11 cellular contexts compared by ENCODE assay signal in genomic region chr16:28157768-28158535, GRCh38. TPM values are rescaled to one million over a fixed set of nuclear protein-coding genes. Genes with fewer than 3 reads are reported as not detected.
DNase-seq lines count a peak whose midpoint lies in the region; ATAC-seq and TF ChIP-seq lines count a peak whose summit lies in the region.
"Had no signal": no experiment of that assay in that cellular context is flagged by ENCODE, and none has a peak within 500 bp of the region (broad histone marks: within the 10 kb centered on the region; RNA-seq: fewer than 3 reads in every experiment).

No MANE protein-coding gene starts in this region.

- H3K36me3 ChIP-seq in subcutaneous abdominal adipose tissue (ENCODE audit: control insufficient read depth in 5 of 5, insufficient read depth in 5 of 5, low read length in 5 of 5), result peaks cover 14 to 24% (median 20%) of the 10 kb centered on the region in 5 donors
- peaks cover 0 to 32% of the 10 kb centered on the region in 2 donors for H3K36me3 ChIP-seq in gastroesophageal sphincter

- no peak for TF ChIP-seq POLR2A in gastroesophageal sphincter (IDR thresholded peaks at IDR 0.05)

- H3K9me3 Mint-ChIP-seq in activated CD8-positive, alpha-beta T cell treated with anti-CD3 and anti-CD28 coated beads, Interleukin-2, amount 10 ng/mL, durations not matched to agents 7 days and 5 days (ENCODE audit: insufficient read depth), result no peaks in the 10 kb centered on the region

- peak overlapping the region; percentile 35 for H3K27ac ChIP-seq in layer of hippocampus (ENCODE audit: low read depth, low read length)
- peak overlapping the region; percentile 12 for H3K27ac ChIP-seq in subcutaneous abdominal adipose tissue (ENCODE audit: low read depth, low read length)
- H3K27ac ChIP-seq in gastroesophageal sphincter, result peak overlapping the region in 2 of 4 donors; percentile 15 to 54
- H3K27ac ChIP-seq: PC-9 had no signal

- CTCF ChIA-PET in activated CD8-positive, alpha-beta T cell treated with anti-CD3 and anti-CD28 coated beads, Interleukin-2, amount 10 ng/mL, durations not matched to agents 7 days and 5 days (lab: Charles Lee), result no interaction called here

- H3K4me1 ChIP-seq in subcutaneous abdominal adipose tissue (ENCODE audit: control insufficient read depth in 5 of 5, insufficient read depth in 5 of 5, low read length in 5 of 5), result peaks cover 0 to 30% (median 11%) of the 10 kb centered on the region in 5 donors
- peaks cover 0 to 11% (median 0%) of the 10 kb centered on the region in 3 donors for H3K4me1 ChIP-seq in gastroesophageal sphincter
- H3K4me1 ChIP-seq: body of pancreas had no signal

- H3K4me3 ChIP-seq in subcutaneous abdominal adipose tissue (ENCODE audit: low read depth in 1 of 5, low read length in 5 of 5) (peak overlapping the region in 3 of 5 donors; percentile 2 to 33 (median 22)), gastroesophageal sphincter (no peak overlapping the region)
- H3K4me3 ChIP-seq: body of pancreas, PC-9 had no signal

- TF ChIP-seq EP300 in gastroesophageal sphincter (IDR thresholded peaks at IDR 0.05), result no peak

- peak; percentile 45 for DNase-seq in SKM-1 treated with dmso at 0.1 percent for 144 hours (lab: John Stamatoyannopoulos, UW; ENCODE audit: unreplicated experiment)
- DNase-seq in SKM-1 (lab: John Stamatoyannopoulos, UW; ENCODE audit: unreplicated experiment), result no peak
- DNase-seq in activated CD8-positive, alpha-beta T cell treated with anti-CD3 and anti-CD28 coated beads, Interleukin-2, amount 10 ng/mL, durations not matched to agents 7 days and 5 days, result no peak
- DNase-seq: NCI-H1092 had no signal

- H3K27ac Mint-ChIP-seq in activated CD8-positive, alpha-beta T cell treated with anti-CD3 and anti-CD28 coated beads, Interleukin-2, amount 10 ng/mL, durations not matched to agents 7 days and 5 days, result peak overlapping the region; percentile 68

- H3K9ac ChIP-seq in subcutaneous abdominal adipose tissue (ENCODE audit: low read length in 5 of 5), result peak overlapping the region in 2 of 5 donors; percentile 32 to 45

- no peaks in the 10 kb centered on the region for H3K27me3 ChIP-seq in layer of hippocampus (ENCODE audit: control insufficient read depth, insufficient read depth, low read length)
- no peaks in the 10 kb centered on the region for H3K27me3 ChIP-seq in subcutaneous abdominal adipose tissue (ENCODE audit: control insufficient read depth in 5 of 5, insufficient read depth in 4 of 5, low read length in 5 of 5)
- no peaks in the 10 kb centered on the region for H3K27me3 ChIP-seq in gastroesophageal sphincter
- H3K27me3 ChIP-seq: body of pancreas had no signal

- WGBS in gastroesophageal sphincter (ENCODE audit: low coverage in 1 of 2), 2 donors, result 73 to 79% methylated on average over 4 to 7 of the region's 7 CpGs

- no peak overlapping the region for H3K4me3 Mint-ChIP-seq in activated CD8-positive, alpha-beta T cell treated with anti-CD3 and anti-CD28 coated beads, Interleukin-2, amount 10 ng/mL, durations not matched to agents 7 days and 5 days

- H3K36me3 Mint-ChIP-seq in activated CD8-positive, alpha-beta T cell treated with anti-CD3 and anti-CD28 coated beads, Interleukin-2, amount 10 ng/mL, durations not matched to agents 7 days and 5 days (ENCODE audit: low read depth), result peaks cover 57% of the 10 kb centered on the region

- ATAC-seq in activated CD8-positive, alpha-beta T cell treated with anti-CD3 and anti-CD28 coated beads, Interleukin-2, amount 10 ng/mL, durations not matched to agents 7 days and 5 days, result no peak
- ATAC-seq in HG02623 (IDR thresholded peaks at IDR 0.05; ENCODE audit: unreplicated experiment) (no peak), gastroesophageal sphincter (no peak), HG03457 (IDR thresholded peaks at IDR 0.05; ENCODE audit: unreplicated experiment) (no peak)
- ATAC-seq: body of pancreas had no signal

- peaks cover 44% of the 10 kb centered on the region for H3K4me1 Mint-ChIP-seq in activated CD8-positive, alpha-beta T cell treated with anti-CD3 and anti-CD28 coated beads, Interleukin-2, amount 10 ng/mL, durations not matched to agents 7 days and 5 days (ENCODE audit: low read depth)

- H3K9me3 ChIP-seq in subcutaneous abdominal adipose tissue (ENCODE audit: control insufficient read depth in 5 of 5, low read length in 5 of 5) (no peaks in the 10 kb centered on the region), gastroesophageal sphincter (no peaks in the 10 kb centered on the region)
- H3K9me3 ChIP-seq: body of pancreas had no signal

- no peaks in the 10 kb centered on the region for H3K27me3 Mint-ChIP-seq in activated CD8-positive, alpha-beta T cell treated with anti-CD3 and anti-CD28 coated beads, Interleukin-2, amount 10 ng/mL, durations not matched to agents 7 days and 5 days (ENCODE audit: low read depth)

- POLR2A ChIA-PET in activated CD8-positive, alpha-beta T cell treated with anti-CD3 and anti-CD28 coated beads, Interleukin-2, amount 10 ng/mL, durations not matched to agents 7 days and 5 days (lab: Charles Lee), result interaction anchor here (1.0 kb wide), 1 partner anchor 52 kb away, joined by 3 read pairs; no protein-coding TSS in a partner anchor

- no peak for TF ChIP-seq CTCF in gastroesophageal sphincter (IDR thresholded peaks at IDR 0.05)

RNA-seq across cellular contexts. Expression of gene XPO6, which starts 53.8 kb away (rescaled TPM):
- 100 to 1,000 TPM; 206 to 209 TPM for total RNA-seq in activated CD8-positive, alpha-beta T cell treated with anti-CD3 and anti-CD28 coated beads, Interleukin-2, amount 10 ng/mL, durations not matched to agents 7 days and 5 days
- 10 to 100 TPM; 35.3 to 80.2 (median 66.8) TPM for total RNA-seq in gastroesophageal sphincter

Comparison
In these comparisons a context has a peak if more than half of its experiments do, and no peak if none do; other contexts are left out.
1. H3K4me3 ChIP-seq: peak in subcutaneous abdominal adipose tissue (3 of 5); none in gastroesophageal sphincter (0 of 2).